Comparison of ENCODE assay signal across 8 cellular contexts in the genomic region with DNA sequence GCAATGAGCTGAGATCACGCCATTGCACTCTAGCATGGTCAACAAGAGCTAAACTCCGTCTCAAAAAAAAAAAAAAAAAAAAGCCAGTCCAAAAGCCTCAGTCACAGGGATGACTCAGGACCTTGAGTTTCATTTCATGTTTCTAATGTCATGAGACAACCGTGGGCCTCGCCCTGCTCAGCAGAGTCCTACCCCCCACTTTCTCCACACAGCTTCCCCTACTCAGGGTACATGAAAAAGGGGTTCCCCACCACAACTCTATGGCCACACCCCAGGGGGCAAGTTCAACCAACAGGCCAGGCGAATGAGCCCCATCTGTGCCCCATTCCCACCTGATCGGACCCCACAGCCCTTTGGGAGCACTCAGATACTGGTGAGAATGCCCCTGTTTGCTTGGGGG. TPM values are rescaled to one million over a fixed set of nuclear protein-coding genes. Genes with fewer than 3 reads are reported as not detected.
A peak's percentile ranks its signal among the peaks of the same experiment; 100 is the strongest.
DNase-seq lines count a peak whose midpoint lies in the region; ATAC-seq lines count a peak whose summit lies in the region.

No MANE protein-coding gene starts in this region.

- ATAC-seq in activated T-cell treated with anti-CD3 and anti-CD28 coated beads, Interleukin-2, amount 50 U/mL, for 4 hours: peak; percentile 70 to 80
- ATAC-seq in HG02852 (IDR thresholded peaks at IDR 0.05; ENCODE audit: unreplicated experiment): peak; percentile 85

- no peaks in the 10 kb centered on the region for H3K36me3 Mint-ChIP-seq in activated T-cell treated with anti-CD3 and anti-CD28 coated beads, Interleukin-2, amount 50 U/mL, for 4 hours (ENCODE audit: insufficient read depth)

- no peak overlapping the region for H3K4me3 Mint-ChIP-seq in activated T-cell treated with anti-CD3 and anti-CD28 coated beads, Interleukin-2, amount 50 U/mL, for 4 hours

- H3K9me3 Mint-ChIP-seq in activated T-cell treated with anti-CD3 and anti-CD28 coated beads, Interleukin-2, amount 50 U/mL, for 4 hours: no peaks in the 10 kb centered on the region

- H3K4me1 Mint-ChIP-seq in activated T-cell treated with anti-CD3 and anti-CD28 coated beads, Interleukin-2, amount 50 U/mL, for 4 hours (ENCODE audit: low read depth): peaks cover 4% of the 10 kb centered on the region

- no peaks in the 10 kb centered on the region for H3K27me3 Mint-ChIP-seq in activated T-cell treated with anti-CD3 and anti-CD28 coated beads, Interleukin-2, amount 50 U/mL, for 4 hours (ENCODE audit: low read depth)

- no peak for DNase-seq in activated T-cell treated with anti-CD3 and anti-CD28 coated beads, Interleukin-2, amount 50 U/mL, for 4 hours
- DNase-seq in activated T-cell treated with anti-CD3 and anti-CD28 coated beads, Interleukin-2, amount 50 U/mL, for 1 hour: no peak
- DNase-seq in RKO (ENCODE audit: low spot score) (peak; percentile 32), myocyte (ENCODE audit: low read depth) (peak; percentile 79), NCI-H1930 (lab: John Stamatoyannopoulos, UW) (no peak), HT-29 (ENCODE audit: low spot score) (no peak), NCI-H187 treated with DMSO at 0.1 percent for 48 hours (lab: John Stamatoyannopoulos, UW) (no peak)

RNA-seq across cellular contexts. Expression of a gene that starts 24.3 kb away (rescaled TPM):
- 1 to 10 TPM; 1.2 to 2.3 (median 1.3) TPM for total RNA-seq in activated T-cell treated with anti-CD3 and anti-CD28 coated beads, Interleukin-2, amount 50 U/mL, for 4 hours
- 0.99 and 1.2 TPM in 2 replicates for total RNA-seq in myocyte
- 0.19 TPM for polyA plus RNA-seq in myocyte (2012)
- not detected in 2 replicates for total RNA-seq in HT-29 (2014; rRNA removed; shearing (Covaris generic))

Comparison
In these comparisons a context has a peak if more than half of its experiments do, and no peak if none do; other contexts are left out.
1. DNase-seq: peak in RKO (single experiment) and myocyte (single experiment); none in activated T-cell treated with anti-CD3 and anti-CD28 coated beads, Interleukin-2, amount 50 U/mL, for 4 hours (single experiment), activated T-cell treated with anti-CD3 and anti-CD28 coated beads, Interleukin-2, amount 50 U/mL, for 1 hour (single experiment), NCI-H1930 (0 of 2), HT-29 (single experiment) and NCI-H187 treated with DMSO at 0.1 percent for 48 hours (single experiment).